ENCODE assay signal across 8 cellular contexts in genomic region chr4:49154709-49155108, GRCh38.
DNase-seq lines count a peak whose midpoint lies in the region; ATAC-seq and TF ChIP-seq lines count a peak whose summit lies in the region.
"Not testable (repeated sequence)": the region's sequence is repeated elsewhere in the genome, so short reads cannot be mapped to it uniquely, and the experiment has no call there.

No MANE protein-coding gene starts in this region.

- H3K27ac ChIP-seq in mammary epithelial cell (ENCODE audit: insufficient read depth, low read depth, low read length); heart right ventricle; upper lobe of left lung: not testable (repeated sequence)

- H3K9me3 ChIP-seq in mammary epithelial cell (replicated peaks; ENCODE audit: insufficient read depth, low read length) (peaks cover 65% of the 10 kb centered on the region), heart right ventricle (peaks cover 0 to 89% (median 41%) of the 10 kb centered on the region in 11 donors), upper lobe of left lung (peaks cover 3 to 64% (median 16%) of the 10 kb centered on the region in 4 donors)

- not testable (repeated sequence) for H3K9ac ChIP-seq in mammary epithelial cell (ENCODE audit: insufficient read depth, low read length)

- not testable (repeated sequence) for TF ChIP-seq POLR2A in upper lobe of left lung (IDR thresholded peaks at IDR 0.05)

- not testable (repeated sequence) for BruUV-seq in mammary epithelial cell (replicated peaks; lab: Mats Ljungman, UMichigan)

- intact Hi-C loops in mammary epithelial cell (cut with micrococcal nuclease): not testable (repeated sequence)
- intact Hi-C loops in heart right ventricle (cut with DNase I): loop anchor here in 1 of 10 donors (10.0 kb wide), 1 partner anchor 50 kb away; no protein-coding TSS in a partner anchor

- not testable (repeated sequence) for H3K79me2 ChIP-seq in mammary epithelial cell (ENCODE audit: insufficient read depth, low read length)

- H3K4me1 ChIP-seq in mammary epithelial cell (ENCODE audit: insufficient read depth, low read length); heart right ventricle; upper lobe of left lung: not testable (repeated sequence)

- not testable (repeated sequence) for H3K36me3 ChIP-seq in mammary epithelial cell (ENCODE audit: insufficient read depth, low read length); heart right ventricle; upper lobe of left lung

- WGBS in mammary epithelial cell (ENCODE audit: low coverage, missing lambda C conversion rate): 52% methylated on average over 8 of the region's 8 CpGs
- 55 to 57% methylated on average over 8 of the region's 8 CpGs for WGBS in heart right ventricle, 2 donors
- 66 to 71% methylated on average over 8 of the region's 8 CpGs for WGBS in upper lobe of left lung, 2 donors

- TF ChIP-seq EP300 in upper lobe of left lung (IDR thresholded peaks at IDR 0.05): not testable (repeated sequence)

- H3K4me2 ChIP-seq in mammary epithelial cell (ENCODE audit: insufficient read depth, low read depth, low read length): not testable (repeated sequence)

- H4K20me1 ChIP-seq in mammary epithelial cell (ENCODE audit: insufficient read depth, low read length): not testable (repeated sequence)

- CTCF ChIA-PET in mammary epithelial cell (lab: Charles Lee; ENCODE audit: low non-redundant PET): not testable (repeated sequence)

- H3K4me3 ChIP-seq in mammary epithelial cell (replicated peaks in 1 of 3; ENCODE audit: insufficient read depth in 1 of 3, low read depth in 2 of 3, low read length in 3 of 3); heart right ventricle; upper lobe of left lung: not testable (repeated sequence)

- peak; percentile 43 for ATAC-seq in GM18502 (IDR thresholded peaks at IDR 0.05; ENCODE audit: poor library complexity, unreplicated experiment)
- ATAC-seq in GM21619 (IDR thresholded peaks at IDR 0.05; ENCODE audit: unreplicated experiment): peak; percentile 37
- ATAC-seq in HG03097 (IDR thresholded peaks at IDR 0.05; ENCODE audit: low FRiP score, unreplicated experiment): peak; percentile 44
- peak; percentile 47 to 77 (median 68) for ATAC-seq in heart right ventricle
- peak; percentile 72 to 88 for ATAC-seq in upper lobe of left lung (ENCODE audit: low FRiP score in 2 of 2)

- dilution Hi-C loops in mammary epithelial cell (cut with HindIII; ENCODE audit: low sequenced_read_pairs): not testable (repeated sequence)

- H2AFZ ChIP-seq in mammary epithelial cell (ENCODE audit: low read depth, low read length): not testable (repeated sequence)

- DNase-seq in LoVo (ENCODE audit: low spot score) (peak; percentile 9), mammary epithelial cell (peak; percentile 89), middle frontal gyrus (ENCODE audit: extremely low spot score, low spot score) (peak; percentile 47)
- DNase-seq in heart right ventricle, upper lobe of left lung: not testable (repeated sequence)

- in situ Hi-C loops in mammary epithelial cell (cut with MboI; ENCODE audit: low sequenced_read_pairs in 2 of 2): not testable (repeated sequence)

- not testable (repeated sequence) for H3K27me3 ChIP-seq in mammary epithelial cell (ENCODE audit: insufficient read depth, low read length); heart right ventricle; upper lobe of left lung

- not testable (repeated sequence) for TF ChIP-seq CTCF in mammary epithelial cell (conservative IDR thresholded peaks at IDR 0.05 in 1 of 2, IDR thresholded peaks at IDR 0.05 in 1 of 2; ENCODE audit: extremely low read depth in 1 of 2, insufficient read depth in 1 of 2, low read depth in 1 of 2, low read length in 2 of 2); heart right ventricle (IDR thresholded peaks at IDR 0.05); upper lobe of left lung (IDR thresholded peaks at IDR 0.05)
